In the genomic region with DNA sequence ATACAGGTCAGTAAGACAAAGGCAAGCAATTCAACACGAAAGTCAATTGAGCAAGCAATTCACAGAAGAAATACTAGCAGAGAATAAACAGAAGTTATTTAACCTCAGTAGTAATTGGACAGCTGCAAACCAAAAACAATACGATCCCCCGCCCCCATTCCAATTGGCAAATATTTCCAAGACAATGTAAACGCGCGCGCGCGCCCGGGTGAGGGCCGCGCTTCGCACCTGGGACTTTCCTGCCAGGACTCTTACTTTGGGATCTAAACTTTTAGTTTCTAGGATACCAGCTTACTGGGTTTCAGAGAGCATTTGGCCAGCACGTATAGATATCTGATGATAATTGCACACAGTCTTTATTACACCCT, we compare ENCODE assay signal across 8 cellular contexts. TPM values are rescaled to one million over a fixed set of nuclear protein-coding genes. Genes with fewer than 3 reads are reported as not detected.
A peak's percentile ranks its signal among the peaks of the same experiment; 100 is the strongest.
DNase-seq lines count a peak whose midpoint lies in the region; ATAC-seq and TF ChIP-seq lines count a peak whose summit lies in the region.

No MANE protein-coding gene starts in this region.

- H3K36me3 Mint-ChIP-seq in brain, result peaks cover 42% of the 10 kb centered on the region

- TF ChIP-seq CTCF in cardiac muscle cell (IDR thresholded peaks at IDR 0.05; ENCODE audit: low read depth, low read length), result no peak
- TF ChIP-seq CTCF in brain (conservative IDR thresholded peaks at IDR 0.05), result no peak

- H3K4me3 Mint-ChIP-seq in brain, result peak overlapping the region; percentile 94 to 99 (median 99)

- no peaks in the 10 kb centered on the region for H3K9me3 Mint-ChIP-seq in brain

- H3K27ac Mint-ChIP-seq in brain, result peak overlapping the region; percentile 98 to 99 (median 98)

- peaks cover 16% of the 10 kb centered on the region for H3K36me3 ChIP-seq in cardiac muscle cell

- ATAC-seq in Right ventricle myocardium inferior (no peak), GM18498 (IDR thresholded peaks at IDR 0.05; ENCODE audit: unreplicated experiment) (no peak)

- peaks cover 7% of the 10 kb centered on the region for H3K27me3 Mint-ChIP-seq in brain

- intact Hi-C loops in Right ventricle myocardium inferior (cut with DNase I) (loop anchor here (5.0 kb wide), 1 partner anchor 63 kb away; a partner anchor contains a TSS), posterior vena cava (cut with DNase I) (no loop called here)

- peaks cover 40% of the 10 kb centered on the region for H3K4me1 Mint-ChIP-seq in brain

- no peaks in the 10 kb centered on the region for H3K9me3 ChIP-seq in cardiac muscle cell (ENCODE audit: low read depth)

- peak; percentile 38 to 52 for DNase-seq in cardiac muscle cell (ENCODE audit: low read depth in 1 of 2, low spot score in 1 of 2)
- no peak for DNase-seq in Right ventricle myocardium inferior (ENCODE audit: missing footprints)
- DNase-seq in NCI-H345 (lab: John Stamatoyannopoulos, UW), result peak; percentile 76
- DNase-seq in iris pigment epithelial cell (ENCODE audit: low read depth), result peak; percentile 52
- peak; percentile 43 for DNase-seq in stimulated activated CD8-positive, alpha-beta memory T cell treated with anti-CD3 and anti-CD28 coated beads, Interleukin-4, amount 100 ng/mL, for 48 hours
- DNase-seq in posterior vena cava (ENCODE audit: low spot score), result no peak

- peak overlapping the region; percentile 81 for H3K27ac ChIP-seq in cardiac muscle cell

- H3K4me3 ChIP-seq in cardiac muscle cell, result peak overlapping the region; percentile 40

- H3K4me1 ChIP-seq in cardiac muscle cell (ENCODE audit: low read depth), result no peaks in the 10 kb centered on the region

- no peaks in the 10 kb centered on the region for H3K27me3 ChIP-seq in cardiac muscle cell

RNA-seq across cellular contexts. Expression of a gene that starts 8.5 kb away (rescaled TPM):
- total RNA-seq in cardiac muscle cell (19.4 and 33.6 TPM in 2 replicates), Right ventricle myocardium inferior (20.9 TPM), posterior vena cava (10 to 100 TPM; 34.8 to 36.6 TPM)
- polyA plus RNA-seq in cardiac muscle cell (25.1 and 25.6 TPM in 2 replicates), brain (ENCODE audit: insufficient read depth, low read depth, low replicate concordance) (27.0 TPM)

Comparison
In these comparisons a context has a peak if more than half of its experiments do, and no peak if none do; other contexts are left out.
1. DNase-seq: peak in cardiac muscle cell (2 of 2), NCI-H345 (single experiment), iris pigment epithelial cell (single experiment) and stimulated activated CD8-positive, alpha-beta memory T cell treated with anti-CD3 and anti-CD28 coated beads, Interleukin-4, amount 100 ng/mL, for 48 hours (single experiment); none in Right ventricle myocardium inferior (single experiment) and posterior vena cava (single experiment).